Comparison of ENCODE assay signal across 15 cellular contexts in genomic region chr11:114065094-114065493, GRCh38. TPM values are rescaled to one million over a fixed set of nuclear protein-coding genes. Genes with fewer than 3 reads are reported as not detected.
DNase-seq lines count a peak whose midpoint lies in the region; ATAC-seq and TF ChIP-seq lines count a peak whose summit lies in the region.
"Had no signal": no experiment of that assay in that cellular context is flagged by ENCODE, and none has a peak within 500 bp of the region (broad histone marks: within the 10 kb centered on the region; RNA-seq: fewer than 3 reads in every experiment).

No MANE protein-coding gene starts in this region.

- TF ChIP-seq EP300 in sigmoid colon (IDR thresholded peaks at IDR 0.05) = no peak

- H3K4me1 ChIP-seq in right atrium auricular region (peaks cover 0 to 81% of the 10 kb centered on the region in 2 donors), sigmoid colon (peaks cover 0 to 82% (median 81%) of the 10 kb centered on the region in 4 donors), vagina (peaks cover 80% of the 10 kb centered on the region)

- TF ChIP-seq CTCF in right atrium auricular region (IDR thresholded peaks at IDR 0.05) = no peak
- TF ChIP-seq CTCF in epithelial cell of esophagus (IDR thresholded peaks at IDR 0.05; ENCODE audit: insufficient read depth, low read depth, low read length, missing control alignments) = no peak
- no peak for TF ChIP-seq CTCF in sigmoid colon (IDR thresholded peaks at IDR 0.05)
- TF ChIP-seq CTCF in vagina (IDR thresholded peaks at IDR 0.05) = no peak
- TF ChIP-seq CTCF in WERI-Rb-1 (IDR thresholded peaks at IDR 0.05; ENCODE audit: low read depth, low read length) = no peak

- H3K9me3 ChIP-seq in right atrium auricular region (no peaks in the 10 kb centered on the region), sigmoid colon (no peaks in the 10 kb centered on the region), vagina (no peaks in the 10 kb centered on the region), WERI-Rb-1 (ENCODE audit: severe bottlenecking) (no peaks in the 10 kb centered on the region)
- H3K9me3 ChIP-seq: pancreas had no signal

- peaks cover 89% of the 10 kb centered on the region for H3K36me3 ChIP-seq in right atrium auricular region
- H3K36me3 ChIP-seq in sigmoid colon = peaks cover 41 to 73% (median 62%) of the 10 kb centered on the region in 4 donors
- H3K36me3 ChIP-seq in vagina = peaks cover 4 to 72% of the 10 kb centered on the region in 2 donors
- H3K36me3 ChIP-seq in WERI-Rb-1 = no peaks in the 10 kb centered on the region

- TF ChIP-seq POLR2A in sigmoid colon (IDR thresholded peaks at IDR 0.05) = no peak
- TF ChIP-seq POLR2A in vagina (IDR thresholded peaks at IDR 0.05) = no peak

- 91 to 95% methylated on average over 4 of the region's 4 CpGs for WGBS in sigmoid colon, 2 donors

- H3K4me3 ChIP-seq in right atrium auricular region (peak overlapping the region; percentile 84 to 97), epithelial cell of esophagus (ENCODE audit: low read length) (peak overlapping the region; percentile 20), sigmoid colon (peak overlapping the region; percentile 15 to 99 (median 78)), vagina (peak overlapping the region; percentile 81 to 97), WERI-Rb-1 (ENCODE audit: low read depth, low read length) (no peak overlapping the region)

- H3K27me3 ChIP-seq in right atrium auricular region = no peaks in the 10 kb centered on the region
- H3K27me3 ChIP-seq in sigmoid colon = no peaks in the 10 kb centered on the region
- H3K27me3 ChIP-seq in vagina = no peaks in the 10 kb centered on the region
- peaks cover 30% of the 10 kb centered on the region for H3K27me3 ChIP-seq in WERI-Rb-1 (ENCODE audit: insufficient read depth, low read depth, severe bottlenecking)
- H3K27me3 ChIP-seq: pancreas had no signal

- ATAC-seq in Right ventricle myocardium superior (ENCODE audit: poor library complexity) (no peak), GM18511 (IDR thresholded peaks at IDR 0.05; ENCODE audit: unreplicated experiment) (no peak), GM18517 (IDR thresholded peaks at IDR 0.05; ENCODE audit: unreplicated experiment) (no peak)
- ATAC-seq: pancreas had no signal

- DNase-seq in right atrium auricular region (ENCODE audit: low spot score) (no peak), Right ventricle myocardium superior (no peak), epithelial cell of esophagus (ENCODE audit: low read depth) (no peak), sigmoid colon (peak; percentile 42), vagina (ENCODE audit: extremely low spot score in 2 of 2) (no peak), WERI-Rb-1 (no peak)
- DNase-seq: activated CD8-positive, alpha-beta memory T cell treated with anti-CD3 and anti-CD28 coated beads, Interleukin-2, amount 50 U/mL, for 48 hours; amniotic stem cell; DMS153; GOT3; NCI-H2107; NCI-H774 had no signal

- intact Hi-C loops in Right ventricle myocardium superior (cut with DNase I) = no loop called here
- intact Hi-C loops in sigmoid colon (cut with DNase I) = no loop called here
- intact Hi-C loops in vagina (cut with DNase I) = no loop called here

- H3K27ac ChIP-seq in right atrium auricular region (peak overlapping the region; percentile 100), sigmoid colon (peak overlapping the region in 2 of 4 donors; percentile 94 to 96), vagina (peak overlapping the region; percentile 96), WERI-Rb-1 (no peak overlapping the region)
- H3K27ac ChIP-seq: pancreas had no signal

RNA-seq across cellular contexts. Expression of gene ZBTB16, which starts 5.6 kb away (rescaled TPM):
- total RNA-seq in right atrium auricular region (100 to 1,000 TPM in 1 of 2 donors, 10 to 100 TPM in 1; 65.5 to 101 TPM), Right ventricle myocardium superior (64.8 TPM), sigmoid colon (100 to 1,000 TPM in 3 of 4 donors, 10 to 100 TPM in 1; 99.5 to 197 (median 129) TPM), vagina (243 TPM)
- polyA plus RNA-seq in sigmoid colon = 10 to 100 TPM in 2 of 3 donors, 1 to 10 TPM in 1; 9.9 to 34.4 (median 11.4) TPM
